12 cellular contexts compared by ENCODE assay signal in genomic region chr20:21183722-21184121, GRCh38. TPM values are rescaled to one million over a fixed set of nuclear protein-coding genes. Genes with fewer than 3 reads are reported as not detected.
A peak's percentile ranks its signal among the peaks of the same experiment; 100 is the strongest.
DNase-seq lines count a peak whose midpoint lies in the region; ATAC-seq and TF ChIP-seq lines count a peak whose summit lies in the region.
"Had no signal": no experiment of that assay in that cellular context is flagged by ENCODE, and none has a peak within 500 bp of the region (broad histone marks: within the 10 kb centered on the region; RNA-seq: fewer than 3 reads in every experiment).

No MANE protein-coding gene starts in this region.

- H3K27me3 ChIP-seq in RWPE2 (ENCODE audit: insufficient read depth, poor library complexity, severe bottlenecking): no peaks in the 10 kb centered on the region

- peaks cover 49% of the 10 kb centered on the region for H3K4me1 ChIP-seq in RWPE2 (ENCODE audit: insufficient read depth, poor library complexity, severe bottlenecking)
- no peaks in the 10 kb centered on the region for H3K4me1 ChIP-seq in urinary bladder (ENCODE audit: insufficient read depth)

- no peaks in the 10 kb centered on the region for H3K4me1 Mint-ChIP-seq in activated naive CD8-positive, alpha-beta T cell treated with anti-CD3 and anti-CD28 coated beads for 36 hours
- no peaks in the 10 kb centered on the region for H3K4me1 Mint-ChIP-seq in osteocyte (ENCODE audit: unreplicated experiment)

- H3K36me3 ChIP-seq in RWPE2 (ENCODE audit: low read depth) (no peaks in the 10 kb centered on the region), urinary bladder (ENCODE audit: insufficient read depth) (no peaks in the 10 kb centered on the region)

- TF ChIP-seq CTCF in RWPE2 (IDR thresholded peaks at IDR 0.05; ENCODE audit: poor library complexity, severe bottlenecking): no peak
- TF ChIP-seq CTCF in foreskin fibroblast (IDR thresholded peaks at IDR 0.05; ENCODE audit: low read depth, low read length): no peak
- TF ChIP-seq CTCF in osteocyte (IDR thresholded peaks at IDR 0.05): no peak

- no peaks in the 10 kb centered on the region for H3K9me3 ChIP-seq in RWPE2 (ENCODE audit: severe bottlenecking)

- 60% methylated on average over 2 of the region's 2 CpGs for WGBS in urinary bladder

- H3K4me3 ChIP-seq in RWPE2 (ENCODE audit: severe bottlenecking) (no peak overlapping the region), foreskin fibroblast (ENCODE audit: low read depth in 1 of 2, low read length in 2 of 2) (no peak overlapping the region), urinary bladder (ENCODE audit: low read depth, low read length) (no peak overlapping the region)

- DNase-seq in HCEC 1CT: peak; percentile 60
- DNase-seq in RWPE2 (ENCODE audit: low spot score): no peak
- DNase-seq in foreskin fibroblast: peak; percentile 45 to 74
- DNase-seq in NCI-H2227 treated with DMSO at 0.1 percent for 48 hours (lab: John Stamatoyannopoulos, UW): no peak
- DNase-seq in activated naive CD8-positive, alpha-beta T cell treated with anti-CD3 and anti-CD28 coated beads for 36 hours: no peak
- no peak for DNase-seq in osteocyte (ENCODE audit: extremely low spot score, unreplicated experiment)
- DNase-seq: activated CD4-positive, alpha-beta T cell treated with anti-CD3 and anti-CD28 coated beads, Interleukin-2, amount 50 U/mL, for 1 hour; naive thymus-derived CD4-positive, alpha-beta T cell; NCI-H2107; stimulated activated naive CD8-positive, alpha-beta T cell treated with anti-CD3 and anti-CD28 coated beads, Interleukin-15, amount 100 ng/mL, for 72 hours had no signal

- peaks cover 6% of the 10 kb centered on the region for H3K36me3 Mint-ChIP-seq in activated naive CD8-positive, alpha-beta T cell treated with anti-CD3 and anti-CD28 coated beads for 36 hours
- peaks cover 8% of the 10 kb centered on the region for H3K36me3 Mint-ChIP-seq in osteocyte (ENCODE audit: unreplicated experiment)

- no peak overlapping the region for H3K4me3 Mint-ChIP-seq in activated naive CD8-positive, alpha-beta T cell treated with anti-CD3 and anti-CD28 coated beads for 36 hours
- H3K4me3 Mint-ChIP-seq in osteocyte (ENCODE audit: unreplicated experiment): no peak overlapping the region
- H3K4me3 Mint-ChIP-seq: naive thymus-derived CD4-positive, alpha-beta T cell; stimulated activated naive CD8-positive, alpha-beta T cell treated with anti-CD3 and anti-CD28 coated beads, Interleukin-15, amount 100 ng/mL, for 72 hours had no signal

- H3K27ac ChIP-seq in RWPE2 (ENCODE audit: poor library complexity, severe bottlenecking) (peak overlapping the region; percentile 84), urinary bladder (ENCODE audit: low read depth) (peak overlapping the region; percentile 56)
- H3K27ac ChIP-seq: KMS-11 had no signal

- H3K27me3 Mint-ChIP-seq in activated naive CD8-positive, alpha-beta T cell treated with anti-CD3 and anti-CD28 coated beads for 36 hours: no peaks in the 10 kb centered on the region
- H3K27me3 Mint-ChIP-seq in osteocyte (ENCODE audit: unreplicated experiment): no peaks in the 10 kb centered on the region
- H3K27me3 Mint-ChIP-seq: naive thymus-derived CD4-positive, alpha-beta T cell; stimulated activated naive CD8-positive, alpha-beta T cell treated with anti-CD3 and anti-CD28 coated beads, Interleukin-15, amount 100 ng/mL, for 72 hours had no signal

- H3K27ac Mint-ChIP-seq in activated naive CD8-positive, alpha-beta T cell treated with anti-CD3 and anti-CD28 coated beads for 36 hours: no peak overlapping the region
- no peak overlapping the region for H3K27ac Mint-ChIP-seq in osteocyte (ENCODE audit: unreplicated experiment)
- H3K27ac Mint-ChIP-seq: naive thymus-derived CD4-positive, alpha-beta T cell had no signal

- no peaks in the 10 kb centered on the region for H3K9me3 Mint-ChIP-seq in activated naive CD8-positive, alpha-beta T cell treated with anti-CD3 and anti-CD28 coated beads for 36 hours
- H3K9me3 Mint-ChIP-seq in osteocyte (ENCODE audit: unreplicated experiment): no peaks in the 10 kb centered on the region
- H3K9me3 Mint-ChIP-seq: naive thymus-derived CD4-positive, alpha-beta T cell; stimulated activated naive CD8-positive, alpha-beta T cell treated with anti-CD3 and anti-CD28 coated beads, Interleukin-15, amount 100 ng/mL, for 72 hours had no signal

- ATAC-seq in RWPE2 (ENCODE audit: low read depth): peak; percentile 38
- ATAC-seq: naive thymus-derived CD4-positive, alpha-beta T cell; stimulated activated naive CD8-positive, alpha-beta T cell treated with anti-CD3 and anti-CD28 coated beads, Interleukin-15, amount 100 ng/mL, for 72 hours had no signal

RNA-seq across cellular contexts. Expression of gene KIZ, which starts 57.8 kb away (rescaled TPM):
- 32.9 TPM for total RNA-seq in urinary bladder
- 38.1 TPM for polyA plus RNA-seq in urinary bladder
- total RNA-seq in activated naive CD8-positive, alpha-beta T cell treated with anti-CD3 and anti-CD28 coated beads for 36 hours: 10 to 100 TPM in 1 of 2 experiments, 1 to 10 TPM in 1; 9.6 to 15.7 TPM
- 16.9 and 21.2 TPM in 2 replicates for total RNA-seq in osteocyte

Comparison
In these comparisons a context has a peak if more than half of its experiments do, and no peak if none do; other contexts are left out.
1. DNase-seq: peak in HCEC 1CT (single experiment) and foreskin fibroblast (2 of 2); none in RWPE2 (single experiment), NCI-H2227 treated with DMSO at 0.1 percent for 48 hours (single experiment), activated naive CD8-positive, alpha-beta T cell treated with anti-CD3 and anti-CD28 coated beads for 36 hours (single experiment) and osteocyte (single experiment).